Comparison of ENCODE assay signal across 1 cellular context in genomic region chr2:88212251-88212790, GRCh38.
TF ChIP-seq lines count a peak whose summit lies in the region.

No MANE protein-coding gene starts in this region.

TF ChIP-seq in H1, 55 proteins besides CTCF, POLR2A, EP300 and RAD21 (continued from another document):
- TF ChIP-seq SP1 (IDR thresholded peaks at IDR 0.05; ENCODE audit: low read depth, low read length) (no peak), GTF2F1 (IDR thresholded peaks at IDR 0.05; ENCODE audit: borderline replicate concordance, low read depth, low read length) (no peak), CHD2 (IDR thresholded peaks at IDR 0.05; ENCODE audit: low read length) (no peak), RNF2 (IDR thresholded peaks at IDR 0.05; ENCODE audit: borderline replicate concordance, low read depth, low read length, missing control alignments, poor library complexity, severe bottlenecking) (no peak), TBP (IDR thresholded peaks at IDR 0.05; ENCODE audit: low read depth, low read length) (0 out of 2 replicates have a peak, but pooled peaks have one; percentile 30), FOSL1 (IDR thresholded peaks at IDR 0.05; ENCODE audit: insufficient read depth, low read depth, low read length) (no peak), CBX5 (IDR thresholded peaks at IDR 0.05; ENCODE audit: low read depth, low read length) (no peak), SAP30 (IDR thresholded peaks at IDR 0.05; ENCODE audit: insufficient read depth, insufficient replicate concordance, low read length) (no peak), YY1 (IDR thresholded peaks at IDR 0.05; ENCODE audit: low read depth, low read length) (no peak), RFX5 (IDR thresholded peaks at IDR 0.05; ENCODE audit: borderline replicate concordance, low read depth, low read length) (no peak), CHD1 (IDR thresholded peaks at IDR 0.05; ENCODE audit: low read depth, low read length) (no peak), TAF7 (optimal IDR thresholded peaks at IDR 0.05; ENCODE audit: borderline replicate concordance, low read depth, low read length) (no peak), TCF12 (IDR thresholded peaks at IDR 0.05; ENCODE audit: low read depth, low read length) (no peak), MAX (IDR thresholded peaks at IDR 0.05) (no peak), USF2 (IDR thresholded peaks at IDR 0.05; ENCODE audit: low read length) (no peak), TEAD4 (IDR thresholded peaks at IDR 0.05; ENCODE audit: low read depth, low read length) (peak; percentile 87), SP4 (IDR thresholded peaks at IDR 0.05; ENCODE audit: low read length) (no peak), SUZ12 (IDR thresholded peaks at IDR 0.05; ENCODE audit: low read length) (no peak), KDM4A (IDR thresholded peaks at IDR 0.05; ENCODE audit: low read depth, low read length, severe bottlenecking) (no peak)
